ENCODE assay signal across 16 cellular contexts in the genomic region with DNA sequence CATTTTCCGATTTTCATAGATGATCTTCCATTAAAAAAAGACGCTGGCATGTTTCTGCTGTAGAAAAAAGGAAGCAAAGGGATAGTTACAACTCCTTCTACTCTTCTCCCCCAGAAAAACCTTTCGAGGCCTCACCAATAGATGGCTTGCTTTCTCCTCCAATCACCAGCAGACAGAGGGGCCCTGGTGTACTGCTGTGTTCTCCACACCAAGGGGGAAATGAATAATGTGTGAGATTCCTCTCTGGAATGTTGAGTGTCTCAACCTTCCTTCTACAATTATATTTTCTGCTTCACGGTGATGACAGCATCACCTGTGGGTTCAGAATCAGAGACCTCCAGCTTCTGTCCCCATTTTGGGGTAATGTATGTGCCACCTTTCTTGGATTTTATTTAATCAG.
"Had no signal": no experiment of that assay in that cellular context is flagged by ENCODE, and none has a peak within 500 bp of the region (broad histone marks: within the 10 kb centered on the region; RNA-seq: fewer than 3 reads in every experiment).

No MANE protein-coding gene starts in this region.

- H3K27me3 Mint-ChIP-seq: memory B cell; naive thymus-derived CD8-positive, alpha-beta T cell; T-cell had no signal

- H3K4me3 Mint-ChIP-seq: memory B cell; naive thymus-derived CD8-positive, alpha-beta T cell; stimulated activated effector memory CD8-positive, alpha-beta T cell treated with anti-CD3 and anti-CD28 coated beads, Interleukin-12 subunit alpha, Interleukin-12 subunit beta, amount 100 ng/mL, for 72 hours; T-cell had no signal

- H3K36me3 ChIP-seq: left ventricle myocardium inferior, pancreas, thyroid gland, uterus had no signal

- H3K27ac Mint-ChIP-seq: activated T-helper 2 cell treated with anti-CD3 and anti-CD28 coated beads, Interferon-gamma antibody, Interleukin-2, Interleukin-4, amounts not matched to agents 10 μg/mL and 5 μg/mL and 100 μg/mL, durations not matched to agents 14 hours and 24 hours and 36 hours; memory B cell; naive thymus-derived CD8-positive, alpha-beta T cell; stimulated activated effector memory CD8-positive, alpha-beta T cell treated with anti-CD3 and anti-CD28 coated beads, Interleukin-12 subunit alpha, Interleukin-12 subunit beta, amount 100 ng/mL, for 72 hours; T-cell had no signal

- H3K36me3 Mint-ChIP-seq: memory B cell; naive thymus-derived CD8-positive, alpha-beta T cell; stimulated activated effector memory CD8-positive, alpha-beta T cell treated with anti-CD3 and anti-CD28 coated beads, Interleukin-12 subunit alpha, Interleukin-12 subunit beta, amount 100 ng/mL, for 72 hours; T-cell had no signal

- H3K9me3 ChIP-seq: left ventricle myocardium inferior, pancreas, thyroid gland, uterus had no signal

- H3K4me3 ChIP-seq: coronary artery, left ventricle myocardium inferior, pancreas, thyroid gland, uterus had no signal

- H3K27ac ChIP-seq: coronary artery, left ventricle myocardium inferior, pancreas, thyroid gland, uterus had no signal

- H3K27me3 ChIP-seq: pancreas, thyroid gland, uterus had no signal

- H3K4me1 ChIP-seq: left ventricle myocardium inferior, pancreas, thyroid gland, uterus had no signal

- DNase-seq: activated CD4-positive, alpha-beta T cell treated with anti-CD3 and anti-CD28 coated beads for 1 hour; activated CD4-positive, alpha-beta T cell treated with anti-CD3 and anti-CD28 coated beads, Interleukin-2, amount 50 U/mL, for 4 hours; activated naive CD4-positive, alpha-beta T cell treated with anti-CD3 and anti-CD28 coated beads, Interleukin-2, amount 50 U/mL, for 16 hours; central memory CD4-positive, alpha-beta T cell; kidney; left ventricle myocardium inferior; naive thymus-derived CD8-positive, alpha-beta T cell; pancreas; T-cell; T-helper 9 cell; thyroid gland; uterus had no signal

- ATAC-seq: naive thymus-derived CD8-positive, alpha-beta T cell; pancreas; stimulated activated effector memory CD8-positive, alpha-beta T cell treated with anti-CD3 and anti-CD28 coated beads, Interleukin-12 subunit alpha, Interleukin-12 subunit beta, amount 100 ng/mL, for 72 hours; T-cell had no signal

- H3K4me1 Mint-ChIP-seq: memory B cell; naive thymus-derived CD8-positive, alpha-beta T cell; stimulated activated effector memory CD8-positive, alpha-beta T cell treated with anti-CD3 and anti-CD28 coated beads, Interleukin-12 subunit alpha, Interleukin-12 subunit beta, amount 100 ng/mL, for 72 hours; T-cell had no signal
